In the genomic region with DNA sequence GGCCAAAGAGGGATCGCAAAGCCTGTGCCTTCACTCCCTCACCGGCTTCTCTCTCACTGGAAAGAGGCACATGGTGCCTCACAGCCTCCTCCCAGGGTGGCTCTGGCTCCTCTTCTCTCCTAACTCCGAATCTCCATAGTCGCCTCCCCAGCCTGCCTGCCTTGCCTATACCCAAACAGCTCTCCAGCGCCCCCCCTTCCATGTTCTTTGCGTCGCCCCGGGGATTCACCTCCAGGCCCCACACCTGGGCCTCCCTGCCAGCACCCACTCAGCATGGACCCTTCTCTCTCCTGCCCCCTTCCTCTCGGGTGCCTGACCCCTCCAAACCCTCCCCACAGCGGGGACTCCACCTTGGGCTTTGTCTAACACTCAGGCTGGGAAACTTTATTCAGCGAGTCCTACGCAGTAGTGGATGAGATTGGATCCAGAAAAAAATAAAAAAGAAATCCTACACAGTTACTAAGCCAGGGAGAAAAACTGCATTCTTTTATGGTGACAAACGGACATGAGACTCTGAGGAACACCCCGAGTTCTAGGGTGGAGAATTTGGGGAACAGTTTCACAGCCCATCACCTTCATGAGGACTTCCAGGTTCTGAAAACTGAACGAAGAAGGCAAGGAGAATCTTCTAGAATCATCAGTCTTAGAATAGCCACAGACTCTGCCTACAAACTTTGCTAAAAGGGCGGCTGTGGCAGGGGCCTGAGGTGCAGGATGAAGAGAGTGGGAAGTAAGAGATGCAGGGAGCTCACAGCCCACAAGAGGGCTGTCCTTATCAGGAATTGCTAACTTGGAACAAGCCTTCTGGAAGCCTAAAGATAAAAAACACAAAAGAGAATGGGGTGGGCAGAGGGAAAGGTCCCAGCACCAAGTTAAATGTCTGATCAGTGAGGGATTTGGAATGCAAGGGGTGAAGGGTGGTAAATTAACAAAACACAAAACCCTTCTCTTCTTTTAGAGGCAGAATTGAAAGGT, we compare ENCODE assay signal across 8 cellular contexts. TPM values are rescaled to one million over a fixed set of nuclear protein-coding genes. Genes with fewer than 3 reads are reported as not detected.
A peak's percentile ranks its signal among the peaks of the same experiment; 100 is the strongest.
DNase-seq lines count a peak whose midpoint lies in the region; ATAC-seq and TF ChIP-seq lines count a peak whose summit lies in the region.

No MANE protein-coding gene starts in this region.

- H3K9ac ChIP-seq in iPS-20b (ENCODE audit: low read depth, low read length), result peak overlapping the region; percentile 52; the same call in 1 of the 2 replicates

- H3K27me3 ChIP-seq in iPS-20b (ENCODE audit: insufficient read depth, low read length), result peaks cover 8% of the 10 kb centered on the region
- no peaks in the 10 kb centered on the region for H3K27me3 ChIP-seq in tibial artery

- DNase-seq in NCI-H82 (lab: John Stamatoyannopoulos, UW), result peak; percentile 24
- no peak for DNase-seq in NCI-H82 treated with DMSO at 0.1 percent for 48 hours (lab: John Stamatoyannopoulos, UW; ENCODE audit: unreplicated experiment)
- DNase-seq in tibial artery, result no peak
- no peak for DNase-seq in DMS114 treated with DMSO at 0.1 percent for 48 hours (lab: John Stamatoyannopoulos, UW; ENCODE audit: unreplicated experiment)
- no peak for DNase-seq in natural killer cell
- DNase-seq in T1000 (lab: John Stamatoyannopoulos, UW), result no peak

- H3K9me3 ChIP-seq in iPS-20b (ENCODE audit: insufficient read depth, low read depth, low read length) (no peaks in the 10 kb centered on the region), tibial artery (no peaks in the 10 kb centered on the region)

- H3K9me3 Mint-ChIP-seq in natural killer cell, result no peaks in the 10 kb centered on the region

- intact Hi-C loops in tibial artery (cut with DNase I; ENCODE audit: low total_unique reads) (no loop called here), natural killer cell (cut with micrococcal nuclease) (no loop called here)

- H3K4me3 Mint-ChIP-seq in natural killer cell, result no peak overlapping the region

- peak; percentile 65 for TF ChIP-seq CTCF in VCaP (conservative IDR thresholded peaks at IDR 0.05)
- TF ChIP-seq CTCF in tibial artery (IDR thresholded peaks at IDR 0.05), result peak; percentile 37 to 43
- no peak for TF ChIP-seq CTCF in natural killer cell (IDR thresholded peaks at IDR 0.05)

- H3K4me1 Mint-ChIP-seq in natural killer cell, result peaks cover 7 to 43% of the 10 kb centered on the region in 2 donors

- no peak for ATAC-seq in natural killer cell

- no peak overlapping the region for H3K4me3 ChIP-seq in iPS-20b (ENCODE audit: low read length)
- no peak overlapping the region for H3K4me3 ChIP-seq in tibial artery

- no peaks in the 10 kb centered on the region for H3K27me3 Mint-ChIP-seq in natural killer cell (ENCODE audit: low read depth in 2 of 2)

- H3K36me3 Mint-ChIP-seq in natural killer cell, result no peaks in the 10 kb centered on the region

- no peak overlapping the region for H3K27ac Mint-ChIP-seq in natural killer cell

- H3K4me1 ChIP-seq in iPS-20b (ENCODE audit: insufficient read depth, low read length) (peaks cover 6% of the 10 kb centered on the region), tibial artery (peaks cover 0 to 52% (median 30%) of the 10 kb centered on the region in 4 donors)

- H3K36me3 ChIP-seq in iPS-20b (ENCODE audit: insufficient read depth, low read depth, low read length), result peaks cover 14% of the 10 kb centered on the region
- H3K36me3 ChIP-seq in tibial artery, result peaks cover 0 to 29% (median 12%) of the 10 kb centered on the region in 3 donors

- H3K27ac ChIP-seq in VCaP, result no peak overlapping the region
- no peak overlapping the region for H3K27ac ChIP-seq in iPS-20b (ENCODE audit: low read length)
- peak overlapping the region; percentile 65 to 66 for H3K27ac ChIP-seq in tibial artery

RNA-seq across cellular contexts. Expression of a gene that starts 5.3 kb away (rescaled TPM):
- 10 to 100 TPM; 25.1 to 30.3 (median 25.5) TPM for total RNA-seq in natural killer cell

RNA-seq across cellular contexts. Expression of a gene that starts 35.3 kb away (rescaled TPM):
- 10 to 100 TPM; 45.8 to 66.0 (median 62.7) TPM for total RNA-seq in natural killer cell

Comparison
In these comparisons a context has a peak if more than half of its experiments do, and no peak if none do; other contexts are left out.
1. H3K27ac ChIP-seq: peak in tibial artery (2 of 2); none in VCaP (single experiment) and iPS-20b (single experiment).